In genomic region chr7:95440394-95441038, GRCh38 we compare ENCODE assay signal across 1 cellular context.
A peak's percentile ranks its signal among the peaks of the same experiment; 100 is the strongest.
TF ChIP-seq lines count a peak whose summit lies in the region.

No MANE protein-coding gene starts in this region.

TF ChIP-seq in HepG2, 621 proteins besides CTCF, POLR2A, EP300 and RAD21 (continued from another document and continues in another):
- TF ChIP-seq, protein P1, sequence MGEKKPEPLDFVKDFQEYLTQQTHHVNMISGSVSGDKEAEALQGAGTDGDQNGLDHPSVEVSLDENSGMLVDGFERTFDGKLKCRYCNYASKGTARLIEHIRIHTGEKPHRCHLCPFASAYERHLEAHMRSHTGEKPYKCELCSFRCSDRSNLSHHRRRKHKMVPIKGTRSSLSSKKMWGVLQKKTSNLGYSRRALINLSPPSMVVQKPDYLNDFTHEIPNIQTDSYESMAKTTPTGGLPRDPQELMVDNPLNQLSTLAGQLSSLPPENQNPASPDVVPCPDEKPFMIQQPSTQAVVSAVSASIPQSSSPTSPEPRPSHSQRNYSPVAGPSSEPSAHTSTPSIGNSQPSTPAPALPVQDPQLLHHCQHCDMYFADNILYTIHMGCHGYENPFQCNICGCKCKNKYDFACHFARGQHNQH (CRISPR knock-in tag; IDR thresholded peaks at IDR 0.05) = peak; percentile 74
- TF ChIP-seq ZNF12 (CRISPR knock-in tag; IDR thresholded peaks at IDR 0.05) (peak; percentile 72; the same call in 1 of the 2 replicates), MIER2 (CRISPR knock-in tag; IDR thresholded peaks at IDR 0.05) (peak; percentile 52; the same call in 1 of the 2 replicates), ZNF17 (CRISPR knock-in tag; IDR thresholded peaks at IDR 0.05) (0 out of 2 replicates have a peak, but pooled peaks have one; percentile 6), ZBTB49 (CRISPR knock-in tag; IDR thresholded peaks at IDR 0.05; ENCODE audit: borderline replicate concordance) (no peak), ZFX (CRISPR knock-in tag; IDR thresholded peaks at IDR 0.05; ENCODE audit: low read depth) (peak; percentile 28; the same call in 1 of the 2 replicates), ZFP36 (IDR thresholded peaks at IDR 0.05; ENCODE audit: borderline replicate concordance, low read depth, low read length, partially characterized antibody) (no peak), SNRNP70 (IDR thresholded peaks at IDR 0.05; ENCODE audit: low read depth, low read length) (no peak), XRCC5 (optimal IDR thresholded peaks at IDR 0.05; ENCODE audit: low read length) (no peak), TRIM24 (CRISPR knock-in tag; IDR thresholded peaks at IDR 0.05) (peak; percentile 49; the same call in 1 of the 2 replicates), ISL2 (CRISPR knock-in tag; IDR thresholded peaks at IDR 0.05) (peak; percentile 95), ZNF574 (CRISPR knock-in tag; IDR thresholded peaks at IDR 0.05) (peak; percentile 50; the same call in 1 of the 2 replicates), ZNF878 (CRISPR knock-in tag; IDR thresholded peaks at IDR 0.05) (peak; percentile 73; the same call in 1 of the 2 replicates), NFYC (CRISPR knock-in tag; IDR thresholded peaks at IDR 0.05) (no peak), ZNF670 (CRISPR knock-in tag; IDR thresholded peaks at IDR 0.05; ENCODE audit: borderline replicate concordance) (0 out of 2 replicates have a peak, but pooled peaks have one; percentile 18), MAX (IDR thresholded peaks at IDR 0.05) (peak; percentile 54), ZNF101 (CRISPR knock-in tag; IDR thresholded peaks at IDR 0.05; ENCODE audit: borderline replicate concordance, low read depth) (no peak), ZBTB39 (CRISPR knock-in tag; IDR thresholded peaks at IDR 0.05) (no peak), AGO2 (optimal IDR thresholded peaks at IDR 0.05; ENCODE audit: low read depth, low read length) (no peak), TBX2 (CRISPR knock-in tag; IDR thresholded peaks at IDR 0.05; ENCODE audit: borderline replicate concordance) (peak; percentile 77), ESRRA (CRISPR knock-in tag; IDR thresholded peaks at IDR 0.05; ENCODE audit: low read depth) (peak; percentile 69), ZNF543 (CRISPR knock-in tag; IDR thresholded peaks at IDR 0.05) (peak; percentile 73), ZNF776 (CRISPR knock-in tag; IDR thresholded peaks at IDR 0.05) (no peak), MIXL1 (CRISPR knock-in tag; IDR thresholded peaks at IDR 0.05) (peak; percentile 98)
- TF ChIP-seq, protein P2, sequence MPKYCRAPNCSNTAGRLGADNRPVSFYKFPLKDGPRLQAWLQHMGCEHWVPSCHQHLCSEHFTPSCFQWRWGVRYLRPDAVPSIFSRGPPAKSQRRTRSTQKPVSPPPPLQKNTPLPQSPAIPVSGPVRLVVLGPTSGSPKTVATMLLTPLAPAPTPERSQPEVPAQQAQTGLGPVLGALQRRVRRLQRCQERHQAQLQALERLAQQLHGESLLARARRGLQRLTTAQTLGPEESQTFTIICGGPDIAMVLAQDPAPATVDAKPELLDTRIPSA (CRISPR knock-in tag; IDR thresholded peaks at IDR 0.05; ENCODE audit: borderline replicate concordance) = no peak
- TF ChIP-seq, protein P3, sequence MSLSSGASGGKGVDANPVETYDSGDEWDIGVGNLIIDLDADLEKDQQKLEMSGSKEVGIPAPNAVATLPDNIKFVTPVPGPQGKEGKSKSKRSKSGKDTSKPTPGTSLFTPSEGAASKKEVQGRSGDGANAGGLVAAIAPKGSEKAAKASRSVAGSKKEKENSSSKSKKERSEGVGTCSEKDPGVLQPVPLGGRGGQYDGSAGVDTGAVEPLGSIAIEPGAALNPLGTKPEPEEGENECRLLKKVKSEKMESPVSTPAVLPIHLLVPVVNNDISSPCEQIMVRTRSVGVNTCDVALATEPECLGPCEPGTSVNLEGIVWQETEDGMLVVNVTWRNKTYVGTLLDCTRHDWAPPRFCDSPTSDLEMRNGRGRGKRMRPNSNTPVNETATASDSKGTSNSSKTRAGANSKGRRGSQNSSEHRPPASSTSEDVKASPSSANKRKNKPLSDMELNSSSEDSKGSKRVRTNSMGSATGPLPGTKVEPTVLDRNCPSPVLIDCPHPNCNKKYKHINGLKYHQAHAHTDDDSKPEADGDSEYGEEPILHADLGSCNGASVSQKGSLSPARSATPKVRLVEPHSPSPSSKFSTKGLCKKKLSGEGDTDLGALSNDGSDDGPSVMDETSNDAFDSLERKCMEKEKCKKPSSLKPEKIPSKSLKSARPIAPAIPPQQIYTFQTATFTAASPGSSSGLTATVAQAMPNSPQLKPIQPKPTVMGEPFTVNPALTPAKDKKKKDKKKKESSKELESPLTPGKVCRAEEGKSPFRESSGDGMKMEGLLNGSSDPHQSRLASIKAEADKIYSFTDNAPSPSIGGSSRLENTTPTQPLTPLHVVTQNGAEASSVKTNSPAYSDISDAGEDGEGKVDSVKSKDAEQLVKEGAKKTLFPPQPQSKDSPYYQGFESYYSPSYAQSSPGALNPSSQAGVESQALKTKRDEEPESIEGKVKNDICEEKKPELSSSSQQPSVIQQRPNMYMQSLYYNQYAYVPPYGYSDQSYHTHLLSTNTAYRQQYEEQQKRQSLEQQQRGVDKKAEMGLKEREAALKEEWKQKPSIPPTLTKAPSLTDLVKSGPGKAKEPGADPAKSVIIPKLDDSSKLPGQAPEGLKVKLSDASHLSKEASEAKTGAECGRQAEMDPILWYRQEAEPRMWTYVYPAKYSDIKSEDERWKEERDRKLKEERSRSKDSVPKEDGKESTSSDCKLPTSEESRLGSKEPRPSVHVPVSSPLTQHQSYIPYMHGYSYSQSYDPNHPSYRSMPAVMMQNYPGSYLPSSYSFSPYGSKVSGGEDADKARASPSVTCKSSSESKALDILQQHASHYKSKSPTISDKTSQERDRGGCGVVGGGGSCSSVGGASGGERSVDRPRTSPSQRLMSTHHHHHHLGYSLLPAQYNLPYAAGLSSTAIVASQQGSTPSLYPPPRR (CRISPR knock-in tag; IDR thresholded peaks at IDR 0.05; ENCODE audit: borderline replicate concordance) = peak; percentile 89
- TF ChIP-seq, protein P4, sequence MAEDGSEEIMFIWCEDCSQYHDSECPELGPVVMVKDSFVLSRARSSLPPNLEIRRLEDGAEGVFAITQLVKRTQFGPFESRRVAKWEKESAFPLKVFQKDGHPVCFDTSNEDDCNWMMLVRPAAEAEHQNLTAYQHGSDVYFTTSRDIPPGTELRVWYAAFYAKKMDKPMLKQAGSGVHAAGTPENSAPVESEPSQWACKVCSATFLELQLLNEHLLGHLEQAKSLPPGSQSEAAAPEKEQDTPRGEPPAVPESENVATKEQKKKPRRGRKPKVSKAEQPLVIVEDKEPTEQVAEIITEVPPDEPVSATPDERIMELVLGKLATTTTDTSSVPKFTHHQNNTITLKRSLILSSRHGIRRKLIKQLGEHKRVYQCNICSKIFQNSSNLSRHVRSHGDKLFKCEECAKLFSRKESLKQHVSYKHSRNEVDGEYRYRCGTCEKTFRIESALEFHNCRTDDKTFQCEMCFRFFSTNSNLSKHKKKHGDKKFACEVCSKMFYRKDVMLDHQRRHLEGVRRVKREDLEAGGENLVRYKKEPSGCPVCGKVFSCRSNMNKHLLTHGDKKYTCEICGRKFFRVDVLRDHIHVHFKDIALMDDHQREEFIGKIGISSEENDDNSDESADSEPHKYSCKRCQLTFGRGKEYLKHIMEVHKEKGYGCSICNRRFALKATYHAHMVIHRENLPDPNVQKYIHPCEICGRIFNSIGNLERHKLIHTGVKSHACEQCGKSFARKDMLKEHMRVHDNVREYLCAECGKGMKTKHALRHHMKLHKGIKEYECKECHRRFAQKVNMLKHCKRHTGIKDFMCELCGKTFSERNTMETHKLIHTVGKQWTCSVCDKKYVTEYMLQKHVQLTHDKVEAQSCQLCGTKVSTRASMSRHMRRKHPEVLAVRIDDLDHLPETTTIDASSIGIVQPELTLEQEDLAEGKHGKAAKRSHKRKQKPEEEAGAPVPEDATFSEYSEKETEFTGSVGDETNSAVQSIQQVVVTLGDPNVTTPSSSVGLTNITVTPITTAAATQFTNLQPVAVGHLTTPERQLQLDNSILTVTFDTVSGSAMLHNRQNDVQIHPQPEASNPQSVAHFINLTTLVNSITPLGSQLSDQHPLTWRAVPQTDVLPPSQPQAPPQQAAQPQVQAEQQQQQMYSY (CRISPR knock-in tag; IDR thresholded peaks at IDR 0.05) = peak; percentile 89
- TF ChIP-seq, protein P5, sequence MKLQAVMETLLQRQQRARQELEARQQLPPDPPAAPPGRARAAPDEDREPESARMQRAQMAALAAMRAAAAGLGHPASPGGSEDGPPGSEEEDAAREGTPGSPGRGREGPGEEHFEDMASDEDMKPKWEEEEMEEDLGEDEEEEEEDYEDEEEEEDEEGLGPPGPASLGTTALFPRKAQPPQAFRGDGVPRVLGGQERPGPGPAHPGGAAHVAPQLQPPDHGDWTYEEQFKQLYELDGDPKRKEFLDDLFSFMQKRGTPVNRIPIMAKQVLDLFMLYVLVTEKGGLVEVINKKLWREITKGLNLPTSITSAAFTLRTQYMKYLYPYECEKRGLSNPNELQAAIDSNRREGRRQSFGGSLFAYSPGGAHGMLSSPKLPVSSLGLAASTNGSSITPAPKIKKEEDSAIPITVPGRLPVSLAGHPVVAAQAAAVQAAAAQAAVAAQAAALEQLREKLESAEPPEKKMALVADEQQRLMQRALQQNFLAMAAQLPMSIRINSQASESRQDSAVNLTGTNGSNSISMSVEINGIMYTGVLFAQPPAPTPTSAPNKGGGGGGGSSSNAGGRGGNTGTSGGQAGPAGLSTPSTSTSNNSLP (IDR thresholded peaks at IDR 0.05; ENCODE audit: low read depth, low read length) = peak; percentile 94
- TF ChIP-seq, protein P6, sequence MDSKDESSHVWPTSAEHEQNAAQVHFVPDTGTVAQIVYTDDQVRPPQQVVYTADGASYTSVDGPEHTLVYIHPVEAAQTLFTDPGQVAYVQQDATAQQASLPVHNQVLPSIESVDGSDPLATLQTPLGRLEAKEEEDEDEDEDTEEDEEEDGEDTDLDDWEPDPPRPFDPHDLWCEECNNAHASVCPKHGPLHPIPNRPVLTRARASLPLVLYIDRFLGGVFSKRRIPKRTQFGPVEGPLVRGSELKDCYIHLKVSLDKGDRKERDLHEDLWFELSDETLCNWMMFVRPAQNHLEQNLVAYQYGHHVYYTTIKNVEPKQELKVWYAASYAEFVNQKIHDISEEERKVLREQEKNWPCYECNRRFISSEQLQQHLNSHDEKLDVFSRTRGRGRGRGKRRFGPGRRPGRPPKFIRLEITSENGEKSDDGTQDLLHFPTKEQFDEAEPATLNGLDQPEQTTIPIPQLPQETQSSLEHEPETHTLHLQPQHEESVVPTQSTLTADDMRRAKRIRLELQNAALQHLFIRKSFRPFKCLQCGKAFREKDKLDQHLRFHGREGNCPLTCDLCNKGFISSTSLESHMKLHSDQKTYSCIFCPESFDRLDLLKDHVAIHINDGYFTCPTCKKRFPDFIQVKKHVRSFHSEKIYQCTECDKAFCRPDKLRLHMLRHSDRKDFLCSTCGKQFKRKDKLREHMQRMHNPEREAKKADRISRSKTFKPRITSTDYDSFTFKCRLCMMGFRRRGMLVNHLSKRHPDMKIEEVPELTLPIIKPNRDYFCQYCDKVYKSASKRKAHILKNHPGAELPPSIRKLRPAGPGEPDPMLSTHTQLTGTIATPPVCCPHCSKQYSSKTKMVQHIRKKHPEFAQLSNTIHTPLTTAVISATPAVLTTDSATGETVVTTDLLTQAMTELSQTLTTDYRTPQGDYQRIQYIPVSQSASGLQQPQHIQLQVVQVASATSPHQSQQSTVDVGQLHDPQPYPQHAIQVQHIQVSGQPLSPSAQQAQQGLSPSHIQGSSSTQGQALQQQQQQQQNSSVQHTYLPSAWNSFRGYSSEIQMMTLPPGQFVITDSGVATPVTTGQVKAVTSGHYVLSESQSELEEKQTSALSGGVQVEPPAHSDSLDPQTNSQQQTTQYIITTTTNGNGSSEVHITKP (CRISPR knock-in tag; IDR thresholded peaks at IDR 0.05; ENCODE audit: low read depth) = 0 out of 2 replicates have a peak, but pooled peaks have one; percentile 30
